Comparison of ENCODE assay signal across 12 cellular contexts in genomic region chr11:68384530-68385081, GRCh38.
"Had no signal": no experiment of that assay in that cellular context is flagged by ENCODE, and none has a peak within 500 bp of the region (broad histone marks: within the 10 kb centered on the region; RNA-seq: fewer than 3 reads in every experiment).

No MANE protein-coding gene starts in this region.

- H3K27me3 ChIP-seq: left lung, thyroid gland, transverse colon, upper lobe of left lung, vagina had no signal

- DNase-seq: kidney, mammary epithelial cell had no signal

- ATAC-seq: left colon had no signal

- H2AFZ ChIP-seq: parathyroid adenoma had no signal

- H3K4me1 ChIP-seq: parathyroid adenoma had no signal

- H3K4me3 ChIP-seq: left lung, lower lobe of right lung, psoas muscle, skin epidermis, thyroid gland, transverse colon, upper lobe of left lung, vagina had no signal

- H3K27ac ChIP-seq: left lung, lower lobe of right lung, parathyroid adenoma, psoas muscle, skin epidermis, thyroid gland, vagina had no signal

- H3K9me3 ChIP-seq: left lung, lower lobe of right lung, psoas muscle, thyroid gland, transverse colon, upper lobe of left lung, vagina had no signal

- H3K9ac ChIP-seq: parathyroid adenoma had no signal
